In genomic region chr6:75445738-75446137, GRCh38 we compare ENCODE assay signal across 23 cellular contexts.
"Had no signal": no experiment of that assay in that cellular context is flagged by ENCODE, and none has a peak within 500 bp of the region (broad histone marks: within the 10 kb centered on the region; RNA-seq: fewer than 3 reads in every experiment).

No MANE protein-coding gene starts in this region.

- H3K27ac ChIP-seq: SJSA1, SK-N-MC had no signal

- H3K36me3 ChIP-seq: MG63, SJSA1 had no signal

- H3K4me3 ChIP-seq: MG63, SJSA1, SK-N-MC had no signal

- FAIRE-seq: RCC 7860 had no signal

- H3K9me3 ChIP-seq: MG63, SJSA1 had no signal

- H3K27me3 ChIP-seq: MG63, SJSA1 had no signal

- DNase-seq: Karpas-422, KG1, MG63, NCI-H1092, NCI-H1105 treated with DMSO at 0.1 percent for 48 hours, NCI-H1417 treated with DMSO at 0.1 percent for 48 hours, NCI-H146, NCI-H1694 treated with DMSO at 0.1 percent for 48 hours, NCI-H2029, NCI-H2081 treated with DMSO at 0.1 percent for 48 hours, NCI-H2171, NCI-H226, NCI-H446, NCI-H510A, NCI-H524 treated with DMSO at 0.1 percent for 48 hours, NCI-H69, NCI-H774, Right ventricle myocardium superior, RPMI8226, SIG-M5 had no signal
